ENCODE assay signal across 12 cellular contexts in the genomic region with DNA sequence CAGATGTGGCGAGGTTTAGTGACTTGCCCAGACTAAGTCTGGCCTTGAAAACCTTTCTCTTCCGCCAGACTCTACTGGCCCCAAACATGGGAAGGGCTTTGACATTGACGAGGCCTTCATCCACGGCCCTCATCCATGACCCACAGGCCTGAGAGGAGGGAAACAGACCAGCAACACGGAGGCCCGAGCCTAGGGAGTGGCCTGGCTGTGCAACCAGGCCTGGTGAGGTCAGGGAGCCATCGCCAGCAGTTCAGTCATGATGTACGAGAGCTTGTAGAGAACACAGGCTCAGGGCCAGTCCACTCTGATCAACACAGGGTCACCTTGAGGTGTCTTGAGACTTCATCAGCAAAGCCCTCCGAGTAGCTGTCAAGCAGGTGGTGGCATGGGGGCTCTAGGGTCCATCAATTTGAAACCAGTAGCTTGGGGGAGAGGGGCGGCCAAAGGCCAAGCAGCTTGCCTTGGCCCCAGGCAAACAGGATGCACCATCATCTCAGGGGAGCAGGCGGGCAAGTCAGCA.
"Had no signal": no experiment of that assay in that cellular context is flagged by ENCODE, and none has a peak within 500 bp of the region (broad histone marks: within the 10 kb centered on the region; RNA-seq: fewer than 3 reads in every experiment).

No MANE protein-coding gene starts in this region.

- DNase-seq: activated naive CD8-positive, alpha-beta T cell treated with anti-CD3 and anti-CD28 coated beads, Interleukin-2, amount 50 U/mL, for 24 hours; activated T-cell treated with anti-CD3 and anti-CD28 coated beads, Interleukin-2, amount 50 U/mL, for 72 hours; effector CD4-positive, alpha-beta T cell; mesenchymal stem cell; right lobe of liver; stimulated activated CD4-positive, alpha-beta T cell treated with anti-CD3 and anti-CD28 coated beads, Interleukin-2, amount 100 ng/mL, for 24 hours; stimulated activated naive CD4-positive, alpha-beta T cell; T-helper 2 cell; uterus had no signal

- H3K36me3 ChIP-seq: neural progenitor cell, right lobe of liver, uterus had no signal

- H3K4me1 ChIP-seq: uterus had no signal

- FAIRE-seq: astrocyte had no signal

- H3K4me3 ChIP-seq: neural progenitor cell, right lobe of liver, uterus had no signal

- H3K9me3 ChIP-seq: right lobe of liver, uterus had no signal

- H3K27me3 ChIP-seq: neural progenitor cell, right lobe of liver, uterus had no signal

- H3K4me2 ChIP-seq: neural progenitor cell had no signal

- H3K27ac ChIP-seq: neural progenitor cell, parathyroid adenoma had no signal

- H3K9ac ChIP-seq: neural progenitor cell, parathyroid adenoma had no signal

- H2AFZ ChIP-seq: neural progenitor cell, parathyroid adenoma had no signal

- ATAC-seq: activated naive CD8-positive, alpha-beta T cell treated with anti-CD3 and anti-CD28 coated beads, Interleukin-2, amount 50 U/mL, for 24 hours; activated T-cell treated with anti-CD3 and anti-CD28 coated beads, Interleukin-2, amount 50 U/mL, for 72 hours; right lobe of liver had no signal
